In genomic region chr22:42356547-42356946, GRCh38 we compare ENCODE assay signal across 12 cellular contexts.
"Had no signal": no experiment of that assay in that cellular context is flagged by ENCODE, and none has a peak within 500 bp of the region (broad histone marks: within the 10 kb centered on the region; RNA-seq: fewer than 3 reads in every experiment).

No MANE protein-coding gene starts in this region.

- H3K27me3 ChIP-seq: testis had no signal

- DNase-seq: activated CD4-positive, alpha-beta memory T cell treated with anti-CD3 and anti-CD28 coated beads, Interleukin-2, amount 10 ng/mL, durations not matched to agents 7 days and 5 days; activated gamma-delta T cell treated with Interleukin-2 at 50 U/mL for 16 hours; activated naive CD8-positive, alpha-beta T cell treated with anti-CD3 and anti-CD28 coated beads for 36 hours; activated T-cell treated with anti-CD3 and anti-CD28 coated beads, Interleukin-2, amount 50 U/mL, for 48 hours; foreskin melanocyte; heart right ventricle; left lung; mesendoderm; nephron progenitor cell; stimulated activated CD4-positive, alpha-beta T cell treated with anti-CD3 and anti-CD28 coated beads, Interleukin-2, amount 100 ng/mL, for 48 hours; testis had no signal

- H3K9me3 ChIP-seq: heart right ventricle, left lung, testis had no signal

- H3K4me1 Mint-ChIP-seq: activated CD4-positive, alpha-beta memory T cell treated with anti-CD3 and anti-CD28 coated beads, Interleukin-2, amount 10 ng/mL, durations not matched to agents 7 days and 5 days; activated naive CD8-positive, alpha-beta T cell treated with anti-CD3 and anti-CD28 coated beads for 36 hours had no signal

- H3K27ac Mint-ChIP-seq: activated CD4-positive, alpha-beta memory T cell treated with anti-CD3 and anti-CD28 coated beads, Interleukin-2, amount 10 ng/mL, durations not matched to agents 7 days and 5 days; activated naive CD8-positive, alpha-beta T cell treated with anti-CD3 and anti-CD28 coated beads for 36 hours; nephron progenitor cell; stimulated activated naive CD8-positive, alpha-beta T cell treated with anti-CD3 and anti-CD28 coated beads, Interleukin-15, Interleukin-2, amounts not matched to agents 100 ng/mL and 50 ng/mL, for 24 hours had no signal

- H3K4me1 ChIP-seq: left lung, testis had no signal

- H3K36me3 ChIP-seq: heart right ventricle, left lung had no signal

- H3K4me3 ChIP-seq: heart right ventricle, left lung, testis had no signal

- H3K27ac ChIP-seq: heart right ventricle, left lung, testis had no signal

- H3K36me3 Mint-ChIP-seq: activated naive CD8-positive, alpha-beta T cell treated with anti-CD3 and anti-CD28 coated beads for 36 hours had no signal

- H3K9me3 Mint-ChIP-seq: activated CD4-positive, alpha-beta memory T cell treated with anti-CD3 and anti-CD28 coated beads, Interleukin-2, amount 10 ng/mL, durations not matched to agents 7 days and 5 days; activated naive CD8-positive, alpha-beta T cell treated with anti-CD3 and anti-CD28 coated beads for 36 hours; nephron progenitor cell; stimulated activated naive CD8-positive, alpha-beta T cell treated with anti-CD3 and anti-CD28 coated beads, Interleukin-15, Interleukin-2, amounts not matched to agents 100 ng/mL and 50 ng/mL, for 24 hours had no signal

- H3K4me3 Mint-ChIP-seq: activated CD4-positive, alpha-beta memory T cell treated with anti-CD3 and anti-CD28 coated beads, Interleukin-2, amount 10 ng/mL, durations not matched to agents 7 days and 5 days; activated naive CD8-positive, alpha-beta T cell treated with anti-CD3 and anti-CD28 coated beads for 36 hours; nephron progenitor cell; stimulated activated naive CD8-positive, alpha-beta T cell treated with anti-CD3 and anti-CD28 coated beads, Interleukin-15, Interleukin-2, amounts not matched to agents 100 ng/mL and 50 ng/mL, for 24 hours had no signal
